ENCODE assay signal across 14 cellular contexts in the genomic region with DNA sequence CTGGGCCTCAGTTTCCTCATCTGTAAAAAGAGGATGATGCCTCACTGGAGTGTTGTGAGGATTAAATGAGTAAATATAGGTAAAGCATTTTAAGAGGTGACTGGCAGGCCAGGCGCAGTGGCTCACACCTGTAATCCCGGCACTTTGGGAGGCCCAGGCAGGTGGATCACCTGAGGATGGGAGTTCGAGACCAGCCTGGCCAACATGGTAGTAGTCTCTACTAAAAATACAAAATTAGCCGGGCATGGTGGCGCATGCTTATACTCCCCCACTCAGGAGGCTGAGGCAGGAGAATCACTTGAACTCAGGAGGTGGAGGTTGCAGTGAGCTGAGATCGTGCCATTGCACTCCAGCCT. TPM values are rescaled to one million over a fixed set of nuclear protein-coding genes. Genes with fewer than 3 reads are reported as not detected.
DNase-seq lines count a peak whose midpoint lies in the region; ATAC-seq and TF ChIP-seq lines count a peak whose summit lies in the region.
"Not testable (repeated sequence)": the region's sequence is repeated elsewhere in the genome, so short reads cannot be mapped to it uniquely, and the experiment has no call there.
"Had no signal": no experiment of that assay in that cellular context is flagged by ENCODE, and none has a peak within 500 bp of the region (broad histone marks: within the 10 kb centered on the region; RNA-seq: fewer than 3 reads in every experiment).

No MANE protein-coding gene starts in this region.

- not testable (repeated sequence) for H3K4me1 ChIP-seq in H9 (ENCODE audit: insufficient read depth, low read length)
- H3K4me1 ChIP-seq in OCI-LY1 (ENCODE audit: insufficient read depth, low read length, severe bottlenecking) (peaks cover 16% of the 10 kb centered on the region), neural progenitor cell (peaks cover 11% of the 10 kb centered on the region)

- H3K23ac ChIP-seq in H9 (ENCODE audit: insufficient read length, low read depth, low read length), result not testable (repeated sequence)

- not testable (repeated sequence) for H3K14ac ChIP-seq in H9 (ENCODE audit: insufficient read depth, low read length)

- H3K4me3 Mint-ChIP-seq in H9, result peak overlapping the region; percentile 84 to 90; a peak in 4 of 5 replicates
- peak overlapping the region; percentile 80 for H3K4me3 Mint-ChIP-seq in WTC11
- peak overlapping the region; percentile 74 for H3K4me3 Mint-ChIP-seq in activated T-cell treated with anti-CD3 and anti-CD28 coated beads, Interleukin-2, amount 50 U/mL, for 4 hours
- H3K4me3 Mint-ChIP-seq in brain, result peak overlapping the region; percentile 81 to 96 (median 88)
- H3K4me3 Mint-ChIP-seq in glutamatergic neuron (ENCODE audit: unreplicated experiment), result peak overlapping the region; percentile 98
- H3K4me3 Mint-ChIP-seq in neural progenitor cell, result peak overlapping the region; percentile 88

- not testable (repeated sequence) for H2BK5ac ChIP-seq in H9 (ENCODE audit: insufficient read length, low read length)

- not testable (repeated sequence) for H3K79me2 ChIP-seq in H9 (ENCODE audit: insufficient read depth, low read length); OCI-LY1 (ENCODE audit: insufficient read depth, low read length); neural progenitor cell (ENCODE audit: low read depth)

- H3K18ac ChIP-seq in H9 (ENCODE audit: insufficient read length, low read depth, low read length), result not testable (repeated sequence)

- WGBS in H9 (ENCODE audit: extremely low coverage, insufficient read length, low lambda C conversion rate), result no CpG with 5 or more reads among the region's 6 CpGs

- H3K4me1 Mint-ChIP-seq in H9 (peaks cover 23 to 38% of the 10 kb centered on the region in 2 experiments), WTC11 (peaks cover 25% of the 10 kb centered on the region), brain (peaks cover 55% of the 10 kb centered on the region), glutamatergic neuron (ENCODE audit: low read depth, unreplicated experiment) (peaks cover 19% of the 10 kb centered on the region), neural progenitor cell (peaks cover 29% of the 10 kb centered on the region)
- peaks cover 24% of the 10 kb centered on the region for H3K4me1 Mint-ChIP-seq in activated T-cell treated with anti-CD3 and anti-CD28 coated beads, Interleukin-2, amount 50 U/mL, for 4 hours (ENCODE audit: low read depth)

- H2BK20ac ChIP-seq in H9 (ENCODE audit: low read depth, low read length, poor library complexity, severe bottlenecking), result not testable (repeated sequence)

- H3K4ac ChIP-seq in H9 (ENCODE audit: low read depth, low read length), result not testable (repeated sequence)

- not testable (repeated sequence) for TF ChIP-seq CTCF in 22Rv1 (IDR thresholded peaks at IDR 0.05); H9 (conservative IDR thresholded peaks at IDR 0.05); OCI-LY1 (IDR thresholded peaks at IDR 0.05; ENCODE audit: low read length); WTC11 (IDR thresholded peaks at IDR 0.05); glutamatergic neuron (IDR thresholded peaks at IDR 0.05; ENCODE audit: partially characterized antibody, unreplicated experiment); neural progenitor cell (IDR thresholded peaks at IDR 0.05)
- peak in 1 of 2 experiments; percentile 42 for TF ChIP-seq CTCF in brain (conservative IDR thresholded peaks at IDR 0.05)

- H2BK15ac ChIP-seq in H9 (ENCODE audit: low read depth, low read length), result not testable (repeated sequence)

- H3K36me3 Mint-ChIP-seq in H9 (ENCODE audit: insufficient read depth in 1 of 3, low read depth in 3 of 3); WTC11; activated T-cell treated with anti-CD3 and anti-CD28 coated beads, Interleukin-2, amount 50 U/mL, for 4 hours (ENCODE audit: insufficient read depth); glutamatergic neuron (ENCODE audit: unreplicated experiment); neural progenitor cell: not testable (repeated sequence)
- H3K36me3 Mint-ChIP-seq in brain, result peaks cover 23% of the 10 kb centered on the region

- not testable (repeated sequence) for H3K9me2 ChIP-seq in OCI-LY1 (ENCODE audit: low read depth, low read length)

- H4K8ac ChIP-seq in H9 (replicated peaks; ENCODE audit: insufficient read length, low read depth, low read length), result not testable (repeated sequence)

- H3K4me3 ChIP-seq in OCI-LY1 (ENCODE audit: low read depth, low read length, poor library complexity, severe bottlenecking), result peak overlapping the region; percentile 66
- H3K4me3 ChIP-seq in neural progenitor cell, result not testable (repeated sequence)

- CTCF ChIA-PET in WTC11 (lab: Charles Lee), result interaction anchor here (0.6 to 2.0 kb wide), 17 partner anchors 9 to 322 kb away, joined by 3 to 30 read pairs (median 4); a partner anchor contains a TSS

- POLR2A ChIA-PET in WTC11 (lab: Charles Lee), result interaction anchor here (0.6 kb wide), 1 partner anchor 12 kb away, joined by 3 read pairs; no protein-coding TSS in a partner anchor

- not testable (repeated sequence) for H3K56ac ChIP-seq in H9 (ENCODE audit: insufficient read length, low read depth, low read length)

- not testable (repeated sequence) for H3K9me3 Mint-ChIP-seq in H9; WTC11; activated T-cell treated with anti-CD3 and anti-CD28 coated beads, Interleukin-2, amount 50 U/mL, for 4 hours; brain; neural progenitor cell
- peaks cover 11% of the 10 kb centered on the region for H3K9me3 Mint-ChIP-seq in glutamatergic neuron (ENCODE audit: unreplicated experiment)

- not testable (repeated sequence) for H2BK120ac ChIP-seq in H9 (ENCODE audit: low read depth, low read length, poor library complexity, severe bottlenecking)

- not testable (repeated sequence) for DNase-seq in H9; WTC11 (ENCODE audit: low spot score); activated T-cell treated with anti-CD3 and anti-CD28 coated beads, Interleukin-2, amount 50 U/mL, for 4 hours; glutamatergic neuron; neural progenitor cell (ENCODE audit: low spot score)

- not testable (repeated sequence) for H3K36me3 ChIP-seq in OCI-LY1 (ENCODE audit: insufficient read depth, low read length); neural progenitor cell

- H3T11ph ChIP-seq in H9 (ENCODE audit: low read length), result not testable (repeated sequence)

- not testable (repeated sequence) for H3K27ac Mint-ChIP-seq in H9; WTC11; glutamatergic neuron (ENCODE audit: unreplicated experiment); neural progenitor cell
- H3K27ac Mint-ChIP-seq in brain, result peak overlapping the region in 2 of 5 experiments; percentile 91 to 92

- H3K23me2 ChIP-seq in H9 (ENCODE audit: insufficient read length, low read depth, low read length, poor library complexity, severe bottlenecking), result not testable (repeated sequence)

- not testable (repeated sequence) for H3K9ac ChIP-seq in H9 (ENCODE audit: extremely low read depth, insufficient read length, low read length); OCI-LY1 (ENCODE audit: low read length); neural progenitor cell

- not testable (repeated sequence) for H3K27me3 ChIP-seq in H9 (ENCODE audit: insufficient read depth, low read length); OCI-LY1 (ENCODE audit: insufficient read depth, low read length)
- H3K27me3 ChIP-seq in neural progenitor cell, result peaks cover 43% of the 10 kb centered on the region

- peaks cover 27% of the 10 kb centered on the region for H3K27me3 Mint-ChIP-seq in H9 (ENCODE audit: low read depth)
- peaks cover 16% of the 10 kb centered on the region for H3K27me3 Mint-ChIP-seq in WTC11 (ENCODE audit: low read depth)
- peaks cover 65% of the 10 kb centered on the region for H3K27me3 Mint-ChIP-seq in activated T-cell treated with anti-CD3 and anti-CD28 coated beads, Interleukin-2, amount 50 U/mL, for 4 hours (ENCODE audit: low read depth)
- H3K27me3 Mint-ChIP-seq in brain, result peaks cover 17% of the 10 kb centered on the region
- H3K27me3 Mint-ChIP-seq in glutamatergic neuron (ENCODE audit: unreplicated experiment), result peaks cover 14% of the 10 kb centered on the region
- H3K27me3 Mint-ChIP-seq in neural progenitor cell (ENCODE audit: insufficient read depth, low read depth), result peaks cover 15% of the 10 kb centered on the region

- H3K9me3 ChIP-seq in H9 (ENCODE audit: control insufficient read depth, low read depth, low read length); OCI-LY1 (ENCODE audit: low read length); neural progenitor cell (ENCODE audit: low read depth): not testable (repeated sequence)

- not testable (repeated sequence) for H2BK12ac ChIP-seq in H9 (ENCODE audit: insufficient read length, low read depth, low read length)

- H3K4me2 ChIP-seq in H9 (ENCODE audit: insufficient read depth, insufficient read length, low read length); neural progenitor cell: not testable (repeated sequence)
- peak overlapping the region; percentile 76 for H3K4me2 ChIP-seq in OCI-LY1 (ENCODE audit: low read length)

- not testable (repeated sequence) for H4K20me1 ChIP-seq in H9 (ENCODE audit: control insufficient read depth, insufficient read depth, insufficient read length); OCI-LY1 (ENCODE audit: insufficient read depth, low read length)
- H4K20me1 ChIP-seq in neural progenitor cell (ENCODE audit: low read depth), result peaks cover 19% of the 10 kb centered on the region

- not testable (repeated sequence) for H3F3A ChIP-seq in OCI-LY1 (ENCODE audit: insufficient read depth, low read length)
- peaks cover 34% of the 10 kb centered on the region for H3F3A ChIP-seq in neural progenitor cell (ENCODE audit: low read depth)

- H2AK5ac ChIP-seq in H9 (ENCODE audit: insufficient read length, low read length), result not testable (repeated sequence)

- not testable (repeated sequence) for ATAC-seq in WTC11; activated T-cell treated with anti-CD3 and anti-CD28 coated beads, Interleukin-2, amount 50 U/mL, for 4 hours

- H4K5ac ChIP-seq in H9 (ENCODE audit: insufficient read length, low read depth, low read length), result not testable (repeated sequence)

- H3K27ac ChIP-seq in 22Rv1, result peak overlapping the region; percentile 26
- H3K27ac ChIP-seq in H9 (ENCODE audit: insufficient read length, low read depth, low read length); OCI-LY1 (ENCODE audit: low read depth, low read length, poor library complexity, severe bottlenecking); neural progenitor cell: not testable (repeated sequence)

- H3K79me1 ChIP-seq in H9 (ENCODE audit: insufficient read depth, low read depth, low read length, poor library complexity, severe bottlenecking), result not testable (repeated sequence)

- H2AFZ ChIP-seq in H9 (ENCODE audit: low read length); OCI-LY1 (ENCODE audit: low read length); neural progenitor cell (replicated peaks): not testable (repeated sequence)

- H4K91ac ChIP-seq in H9 (ENCODE audit: insufficient read length, low read depth, low read length), result not testable (repeated sequence)

RNA-seq across cellular contexts. Expression of a gene that starts 0.8 kb away (rescaled TPM):
- total RNA-seq in H9 (2021), result 12.0 and 13.1 TPM in 2 replicates
- 5.2 to 6.8 TPM (median 5.9 TPM) in 3 replicates for total RNA-seq in WTC11 (2021)
- under 1 TPM; 0.40 to 0.45 (median 0.43) TPM for total RNA-seq in activated T-cell treated with anti-CD3 and anti-CD28 coated beads, Interleukin-2, amount 50 U/mL, for 4 hours
- polyA plus RNA-seq in brain (ENCODE audit: insufficient read depth, low read depth, low replicate concordance), result 18.3 TPM
- 33.8 TPM for total RNA-seq in glutamatergic neuron (ENCODE audit: unreplicated experiment)
- total RNA-seq in neural progenitor cell (ENCODE audit: low replicate concordance), result 3.4 and 6.5 TPM in 2 replicates
- total RNA-seq: gastroesophageal sphincter, lower leg skin, natural killer cell, T-helper 17 cell, upper lobe of right lung had no signal

RNA-seq across cellular contexts. Expression of a gene that starts 31.3 kb away (rescaled TPM):
- total RNA-seq in H9 (2021) (18.3 and 19.6 TPM in 2 replicates), WTC11 (2021) (32.3 to 33.8 TPM (median 33.4 TPM) in 3 replicates), glutamatergic neuron (ENCODE audit: unreplicated experiment) (327 TPM), neural progenitor cell (ENCODE audit: low replicate concordance) (2.0 and 4.2 TPM in 2 replicates)
- total RNA-seq in activated T-cell treated with anti-CD3 and anti-CD28 coated beads, Interleukin-2, amount 50 U/mL, for 4 hours, result 1 to 10 TPM in 1 of 3 donors, under 1 TPM in 2; 0.34 to 1.8 (median 0.46) TPM
- 145 TPM for polyA plus RNA-seq in brain (ENCODE audit: insufficient read depth, low read depth, low replicate concordance)
- total RNA-seq: M059J had no signal

RNA-seq across cellular contexts. Expression of a gene that starts 39.5 kb away (rescaled TPM):
- total RNA-seq in H9 (2021), result 283 and 287 TPM in 2 replicates
- total RNA-seq in WTC11 (2021), result 335 to 400 TPM (median 358 TPM) in 3 replicates
- 10 to 100 TPM; 15.6 to 27.5 (median 20.6) TPM for total RNA-seq in activated T-cell treated with anti-CD3 and anti-CD28 coated beads, Interleukin-2, amount 50 U/mL, for 4 hours
- polyA plus RNA-seq in brain (ENCODE audit: insufficient read depth, low read depth, low replicate concordance), result 385 TPM
- 78.9 TPM for total RNA-seq in glutamatergic neuron (ENCODE audit: unreplicated experiment)
- 71.0 and 177 TPM in 2 replicates for total RNA-seq in neural progenitor cell (ENCODE audit: low replicate concordance)
